11 cellular contexts compared by ENCODE assay signal in the genomic region with DNA sequence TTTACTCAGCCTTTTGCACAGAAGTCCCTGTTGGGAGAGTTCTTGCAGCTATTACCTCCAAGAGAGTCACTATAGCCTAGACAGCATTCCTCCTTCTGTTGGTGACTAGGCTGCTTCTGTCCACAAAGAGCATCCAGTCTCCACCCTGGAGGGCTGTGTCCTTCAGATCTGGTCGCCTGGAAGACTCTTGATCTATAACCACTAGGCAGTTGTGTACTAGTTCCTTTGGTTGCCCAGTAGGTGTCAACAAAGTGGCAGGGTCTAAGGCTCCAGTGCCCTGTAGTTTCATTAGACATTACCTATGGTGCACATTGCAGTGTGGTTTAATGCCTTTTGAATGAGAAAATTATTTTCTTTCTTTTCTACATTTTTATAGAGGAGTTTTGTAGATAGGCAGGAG. TPM values are rescaled to one million over a fixed set of nuclear protein-coding genes. Genes with fewer than 3 reads are reported as not detected.
DNase-seq lines count a peak whose midpoint lies in the region; ATAC-seq and TF ChIP-seq lines count a peak whose summit lies in the region.
"Had no signal": no experiment of that assay in that cellular context is flagged by ENCODE, and none has a peak within 500 bp of the region (broad histone marks: within the 10 kb centered on the region; RNA-seq: fewer than 3 reads in every experiment).

No MANE protein-coding gene starts in this region.

- H3K9me3 Mint-ChIP-seq in CD14-positive monocyte (no peaks in the 10 kb centered on the region), glutamatergic neuron (ENCODE audit: unreplicated experiment) (peaks cover 2% of the 10 kb centered on the region)

- peak; percentile 10 for DNase-seq in 8988T
- DNase-seq in GM06990 (ENCODE audit: extremely low read depth, insufficient read length), result no peak
- peak; percentile 35 for DNase-seq in RPMI8226
- DNase-seq in iris pigment epithelial cell (ENCODE audit: low read depth), result peak; percentile 13
- no peak for DNase-seq in CD14-positive monocyte (ENCODE audit: low spot score)
- DNase-seq in glutamatergic neuron, result no peak
- DNase-seq in hepatic stellate cell (ENCODE audit: low spot score), result no peak
- DNase-seq: GOT3, kidney glomerular epithelial cell, T-helper 9 cell had no signal

- no peaks in the 10 kb centered on the region for H3K36me3 ChIP-seq in GM06990 (ENCODE audit: control insufficient read depth, insufficient read depth, low read length)

- H3K27me3 Mint-ChIP-seq in CD14-positive monocyte (ENCODE audit: low read depth in 3 of 3) (no peaks in the 10 kb centered on the region), glutamatergic neuron (ENCODE audit: unreplicated experiment) (no peaks in the 10 kb centered on the region)

- H3K4me3 ChIP-seq in GM06990 (replicated peaks; ENCODE audit: low read depth, low read length), result no peak overlapping the region

- H3K36me3 Mint-ChIP-seq in CD14-positive monocyte (no peaks in the 10 kb centered on the region), glutamatergic neuron (ENCODE audit: unreplicated experiment) (no peaks in the 10 kb centered on the region)

- no peak for ATAC-seq in GM21619 (IDR thresholded peaks at IDR 0.05; ENCODE audit: unreplicated experiment)

- intact Hi-C loops in CD14-positive monocyte (cut with micrococcal nuclease), result no loop called here

- no peaks in the 10 kb centered on the region for H3K27me3 ChIP-seq in GM06990 (replicated peaks; ENCODE audit: control insufficient read depth, insufficient read depth, low read length)

- no peak overlapping the region for H3K27ac Mint-ChIP-seq in CD14-positive monocyte
- no peak overlapping the region for H3K27ac Mint-ChIP-seq in glutamatergic neuron (ENCODE audit: unreplicated experiment)

- H3K4me3 Mint-ChIP-seq in CD14-positive monocyte (no peak overlapping the region), glutamatergic neuron (ENCODE audit: unreplicated experiment) (no peak overlapping the region)

- TF ChIP-seq CTCF in GM06990 (IDR thresholded peaks at IDR 0.05; ENCODE audit: insufficient read depth, low read length, poor library complexity, severe bottlenecking), result peak; percentile 11
- no peak for TF ChIP-seq CTCF in CD14-positive monocyte (IDR thresholded peaks at IDR 0.05)
- no peak for TF ChIP-seq CTCF in glutamatergic neuron (IDR thresholded peaks at IDR 0.05; ENCODE audit: partially characterized antibody, unreplicated experiment)

- no peaks in the 10 kb centered on the region for H3K4me1 Mint-ChIP-seq in CD14-positive monocyte
- H3K4me1 Mint-ChIP-seq in glutamatergic neuron (ENCODE audit: low read depth, unreplicated experiment), result no peaks in the 10 kb centered on the region

RNA-seq across cellular contexts. Expression of a gene that starts 11.3 kb away (rescaled TPM):
- not detected for polyA plus RNA-seq in CD14-positive monocyte
- 3.8 TPM for total RNA-seq in glutamatergic neuron (ENCODE audit: unreplicated experiment)

RNA-seq across cellular contexts. Expression of a gene that starts 51.7 kb away (rescaled TPM):
- polyA plus RNA-seq in CD14-positive monocyte, result under 1 TPM in 1 of 2 donors, not detected in 1; 0.07 TPM
- 24.7 TPM for total RNA-seq in glutamatergic neuron (ENCODE audit: unreplicated experiment)

Comparison
In these comparisons a context has a peak if more than half of its experiments do, and no peak if none do; other contexts are left out.
1. DNase-seq: peak in 8988T (single experiment), RPMI8226 (single experiment) and iris pigment epithelial cell (single experiment); none in GM06990 (single experiment), CD14-positive monocyte (single experiment), glutamatergic neuron (single experiment) and hepatic stellate cell (single experiment).